Comparison of ENCODE assay signal across 10 cellular contexts in genomic region chr2:96912356-96913116, GRCh38. TPM values are rescaled to one million over a fixed set of nuclear protein-coding genes. Genes with fewer than 3 reads are reported as not detected.
DNase-seq lines count a peak whose midpoint lies in the region; ATAC-seq and TF ChIP-seq lines count a peak whose summit lies in the region.
"Had no signal": no experiment of that assay in that cellular context is flagged by ENCODE, and none has a peak within 500 bp of the region (broad histone marks: within the 10 kb centered on the region; RNA-seq: fewer than 3 reads in every experiment).

No MANE protein-coding gene starts in this region.

- no peak overlapping the region for H3K4me2 ChIP-seq in mesendoderm (ENCODE audit: low read length)

- H3K79me2 ChIP-seq in mesendoderm (ENCODE audit: control insufficient read depth, insufficient read depth, low read length): no peaks in the 10 kb centered on the region

- H3K9ac ChIP-seq in mesendoderm (ENCODE audit: low read length): no peak overlapping the region

- no peak overlapping the region for H2AK5ac ChIP-seq in mesendoderm (ENCODE audit: low read length)

- H3K4me3 ChIP-seq in mesendoderm (ENCODE audit: low read length): no peak overlapping the region
- no peak overlapping the region for H3K4me3 ChIP-seq in uterus
- H3K4me3 ChIP-seq: mucosa of descending colon had no signal

- no peak for TF ChIP-seq POLR2A in uterus (IDR thresholded peaks at IDR 0.05)
- TF ChIP-seq POLR2A in GM18505 (IDR thresholded peaks at IDR 0.05; ENCODE audit: borderline replicate concordance, extremely low read depth, insufficient read depth, insufficient read length): no peak

- intact Hi-C loops in uterus (cut with DNase I; ENCODE audit: low total_unique reads): loop anchor here (5.0 kb wide), 1 partner anchor 40 kb away; no protein-coding TSS in a partner anchor

- H3K4me1 Mint-ChIP-seq in stimulated activated naive CD8-positive, alpha-beta T cell treated with anti-CD3 and anti-CD28 coated beads, Interleukin-15, Interleukin-2, amounts not matched to agents 100 ng/mL and 50 ng/mL, for 24 hours (ENCODE audit: low read depth): peaks cover 47% of the 10 kb centered on the region

- peak overlapping the region; percentile 11 for H3K56ac ChIP-seq in mesendoderm (ENCODE audit: low read length)

- H4K5ac ChIP-seq in mesendoderm (ENCODE audit: low read length): no peak overlapping the region

- H3K18ac ChIP-seq in mesendoderm (ENCODE audit: low read length): no peak overlapping the region

- H3K79me1 ChIP-seq in mesendoderm (ENCODE audit: low read length): no peaks in the 10 kb centered on the region

- no CpG with 5 or more reads among the region's 21 CpGs for WGBS in mesendoderm (ENCODE audit: extremely low coverage, insufficient coverage, low lambda C conversion rate)

- no peak for DNase-seq in stimulated activated naive CD8-positive, alpha-beta T cell treated with anti-CD3 and anti-CD28 coated beads, Interleukin-15, Interleukin-2, amounts not matched to agents 100 U/mL and 50 U/mL, for 24 hours
- no peak for DNase-seq in activated naive CD4-positive, alpha-beta T cell treated with anti-CD3 and anti-CD28 coated beads, Interleukin-2, amount 50 U/mL, for 72 hours (ENCODE audit: low spot score in 2 of 2)
- no peak for DNase-seq in mesendoderm
- DNase-seq in uterus: no peak
- no peak for DNase-seq in NCI-H1436 (lab: John Stamatoyannopoulos, UW)
- no peak for DNase-seq in NCI-H524 (lab: John Stamatoyannopoulos, UW)
- DNase-seq: foreskin fibroblast had no signal

- H3K27ac ChIP-seq in mesendoderm (ENCODE audit: low read depth, low read length): no peak overlapping the region
- peak overlapping the region; percentile 65 to 72 for H3K27ac ChIP-seq in uterus

- H3K36me3 ChIP-seq in mesendoderm (ENCODE audit: control insufficient read depth, insufficient read depth, low read length) (no peaks in the 10 kb centered on the region), uterus (no peaks in the 10 kb centered on the region)

- peak overlapping the region; percentile 61 for H3K4me3 Mint-ChIP-seq in stimulated activated naive CD8-positive, alpha-beta T cell treated with anti-CD3 and anti-CD28 coated beads, Interleukin-15, Interleukin-2, amounts not matched to agents 100 ng/mL and 50 ng/mL, for 24 hours

- ATAC-seq in stimulated activated naive CD8-positive, alpha-beta T cell treated with anti-CD3 and anti-CD28 coated beads, Interleukin-15, Interleukin-2, amounts not matched to agents 100 U/mL and 50 U/mL, for 24 hours: no peak
- ATAC-seq in activated naive CD4-positive, alpha-beta T cell treated with anti-CD3 and anti-CD28 coated beads, Interleukin-2, amount 50 U/mL, for 72 hours: peak in 1 of 2 donors; percentile 12
- no peak for ATAC-seq in GM18505 (IDR thresholded peaks at IDR 0.05; ENCODE audit: unreplicated experiment)

- peaks cover 10% of the 10 kb centered on the region for H3K9me3 Mint-ChIP-seq in stimulated activated naive CD8-positive, alpha-beta T cell treated with anti-CD3 and anti-CD28 coated beads, Interleukin-15, Interleukin-2, amounts not matched to agents 100 ng/mL and 50 ng/mL, for 24 hours
- H3K9me3 Mint-ChIP-seq in activated naive CD4-positive, alpha-beta T cell treated with anti-CD3 and anti-CD28 coated beads, Interleukin-2, amount 50 U/mL, for 72 hours: peaks cover 11 to 22% of the 10 kb centered on the region in 2 donors

- H2BK120ac ChIP-seq in mesendoderm (ENCODE audit: low read depth, low read length): no peak overlapping the region

- no peaks in the 10 kb centered on the region for H3K4me1 ChIP-seq in mesendoderm (ENCODE audit: control insufficient read depth, low read depth, low read length)
- peaks cover 0 to 5% of the 10 kb centered on the region in 2 donors for H3K4me1 ChIP-seq in uterus

- H2BK15ac ChIP-seq in mesendoderm (replicated peaks; ENCODE audit: low read depth): no peak overlapping the region

- H3K36me3 Mint-ChIP-seq in stimulated activated naive CD8-positive, alpha-beta T cell treated with anti-CD3 and anti-CD28 coated beads, Interleukin-15, Interleukin-2, amounts not matched to agents 100 ng/mL and 50 ng/mL, for 24 hours (ENCODE audit: low read depth): peaks cover 13% of the 10 kb centered on the region
- H3K36me3 Mint-ChIP-seq in activated naive CD4-positive, alpha-beta T cell treated with anti-CD3 and anti-CD28 coated beads, Interleukin-2, amount 50 U/mL, for 72 hours: peaks cover 17 to 27% of the 10 kb centered on the region in 2 donors

- no peak overlapping the region for H2BK5ac ChIP-seq in mesendoderm (ENCODE audit: low read length)

- no peak overlapping the region for H3K4ac ChIP-seq in mesendoderm (ENCODE audit: low read depth, low read length)

- H3K23ac ChIP-seq in mesendoderm (ENCODE audit: low read length): no peak overlapping the region

- peak overlapping the region; percentile 38 for H3K27ac Mint-ChIP-seq in stimulated activated naive CD8-positive, alpha-beta T cell treated with anti-CD3 and anti-CD28 coated beads, Interleukin-15, Interleukin-2, amounts not matched to agents 100 ng/mL and 50 ng/mL, for 24 hours
- H3K27ac Mint-ChIP-seq in activated naive CD4-positive, alpha-beta T cell treated with anti-CD3 and anti-CD28 coated beads, Interleukin-2, amount 50 U/mL, for 72 hours: peak overlapping the region; percentile 19 to 78

- no peaks in the 10 kb centered on the region for H3K9me3 ChIP-seq in uterus
- H3K9me3 ChIP-seq: mucosa of descending colon had no signal

- no peaks in the 10 kb centered on the region for H3K27me3 Mint-ChIP-seq in stimulated activated naive CD8-positive, alpha-beta T cell treated with anti-CD3 and anti-CD28 coated beads, Interleukin-15, Interleukin-2, amounts not matched to agents 100 ng/mL and 50 ng/mL, for 24 hours

- H4K8ac ChIP-seq in mesendoderm (ENCODE audit: low read depth, low read length): no peak overlapping the region

- H3K27me3 ChIP-seq in mesendoderm (ENCODE audit: insufficient read depth, low read length, poor library complexity) (no peaks in the 10 kb centered on the region), uterus (no peaks in the 10 kb centered on the region)

- TF ChIP-seq CTCF in uterus (IDR thresholded peaks at IDR 0.05): no peak

RNA-seq across cellular contexts. Expression of gene SEMA4C, which starts 42.7 kb away (rescaled TPM):
- total RNA-seq in activated naive CD4-positive, alpha-beta T cell treated with anti-CD3 and anti-CD28 coated beads, Interleukin-2, amount 50 U/mL, for 72 hours: 10 to 100 TPM in 1 of 2 donors, 1 to 10 TPM in 1; 6.8 to 10.8 TPM
- 32.1 TPM for polyA plus RNA-seq in mesendoderm (2013, experiment 1 of 2)
- polyA plus RNA-seq in mesendoderm (2013, experiment 2 of 2): 31.2 TPM
- 100 to 1,000 TPM in 1 of 4 donors, 10 to 100 TPM in 3; 31.8 to 117 (median 61.7) TPM for total RNA-seq in uterus

RNA-seq across cellular contexts. Expression of gene ANKRD39, which starts 54.7 kb away (rescaled TPM):
- 10 to 100 TPM; 23.8 to 39.2 TPM for total RNA-seq in activated naive CD4-positive, alpha-beta T cell treated with anti-CD3 and anti-CD28 coated beads, Interleukin-2, amount 50 U/mL, for 72 hours
- polyA plus RNA-seq in mesendoderm (2013, experiment 1 of 2): 14.2 TPM
- polyA plus RNA-seq in mesendoderm (2013, experiment 2 of 2): 13.8 TPM
- total RNA-seq in uterus: 100 to 1,000 TPM in 1 of 4 donors, 10 to 100 TPM in 2, 1 to 10 TPM in 1; 4.7 to 162 (median 16.9) TPM
